In the genomic region with DNA sequence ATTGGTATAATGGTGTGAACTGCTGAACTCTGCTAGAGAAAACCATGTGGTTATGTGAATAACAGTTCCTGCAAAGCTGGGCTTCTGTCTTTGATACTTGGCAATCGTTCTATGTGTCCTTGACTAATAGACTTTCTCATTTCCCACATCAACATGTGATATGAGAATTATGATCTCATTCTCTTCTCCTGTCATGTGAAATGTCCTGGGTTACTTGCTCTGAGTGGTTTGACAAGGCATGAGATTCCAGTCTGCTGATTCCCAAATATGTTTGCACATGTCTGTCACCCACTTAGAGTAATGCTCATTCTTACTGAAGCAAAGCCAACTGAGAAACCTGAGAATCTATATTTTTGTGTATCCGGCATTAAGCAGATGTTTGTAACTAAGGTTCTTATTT, we compare ENCODE assay signal across 18 cellular contexts.
A peak's percentile ranks its signal among the peaks of the same experiment; 100 is the strongest.
DNase-seq lines count a peak whose midpoint lies in the region; ATAC-seq and TF ChIP-seq lines count a peak whose summit lies in the region.
"Had no signal": no experiment of that assay in that cellular context is flagged by ENCODE, and none has a peak within 500 bp of the region (broad histone marks: within the 10 kb centered on the region; RNA-seq: fewer than 3 reads in every experiment).

No MANE protein-coding gene starts in this region.

- no peak for TF ChIP-seq POLR2A in adrenal gland (IDR thresholded peaks at IDR 0.05)

- TF ChIP-seq CTCF in HFF-Myc (IDR thresholded peaks at IDR 0.05; ENCODE audit: low read depth, low read length, missing control alignments) (no peak), adrenal gland (IDR thresholded peaks at IDR 0.05) (no peak)

- intact Hi-C loops in adrenal gland (cut with DNase I): no loop called here

- H3K36me3 ChIP-seq in adrenal gland (replicated peaks in 1 of 2): no peaks in the 10 kb centered on the region

- DNase-seq in HFF-Myc (ENCODE audit: extremely low read depth, low read depth): peak; percentile 1
- DNase-seq in amniotic epithelial cell (ENCODE audit: low read depth): peak; percentile 22
- DNase-seq in fibroblast of peridontal ligament (ENCODE audit: extremely low read depth): peak; percentile 2
- peak; percentile 65 for DNase-seq in myocyte (ENCODE audit: low read depth)
- no peak for DNase-seq in adrenal gland
- no peak for DNase-seq in hippocampal formation (lab: John Stamatoyannopoulos, UW)
- DNase-seq: activated CD4-positive, alpha-beta memory T cell treated with anti-CD3 and anti-CD28 coated beads, Interleukin-2, amount 10 ng/mL, durations not matched to agents 7 days and 5 days; activated T-cell treated with anti-CD3 and anti-CD28 coated beads, Interleukin-2, amount 50 U/mL, for 48 hours; naive B cell; NCI-H2081 treated with DMSO at 0.1 percent for 48 hours; NCI-H82; RPMI8226; stimulated activated naive CD4-positive, alpha-beta T cell had no signal

- no peaks in the 10 kb centered on the region for H3K4me1 ChIP-seq in adrenal gland (replicated peaks in 1 of 2)
- H3K4me1 ChIP-seq: BLaER1 had no signal

- H3K9me3 ChIP-seq in adrenal gland (replicated peaks in 1 of 3): peaks cover 0 to 12% (median 7%) of the 10 kb centered on the region in 3 donors

- no peak overlapping the region for H3K27ac ChIP-seq in adrenal gland
- H3K27ac ChIP-seq: BLaER1, hepatocyte had no signal

- H3K4me3 ChIP-seq in HFF-Myc (replicated peaks; ENCODE audit: low read depth, low read length) (no peak overlapping the region), adrenal gland (no peak overlapping the region)
- H3K4me3 ChIP-seq: BLaER1, hepatocyte, K562 had no signal

- ATAC-seq in HG03457 (IDR thresholded peaks at IDR 0.05; ENCODE audit: unreplicated experiment) (no peak), HG02885 (IDR thresholded peaks at IDR 0.05; ENCODE audit: poor library complexity, unreplicated experiment) (no peak)
- ATAC-seq: K562 had no signal

- WGBS in adrenal gland, 4 donors: 52 to 65% (median 64%) methylated on average over 2 of the region's 2 CpGs

- H3K27me3 ChIP-seq in adrenal gland: no peaks in the 10 kb centered on the region
- H3K27me3 ChIP-seq: BLaER1, hepatocyte had no signal

Comparison
In these comparisons a context has a peak if more than half of its experiments do, and no peak if none do; other contexts are left out.
1. DNase-seq: peak in HFF-Myc (single experiment), amniotic epithelial cell (single experiment), fibroblast of peridontal ligament (single experiment) and myocyte (single experiment); none in adrenal gland (0 of 7) and hippocampal formation (0 of 2).